7 cellular contexts compared by ENCODE assay signal in the genomic region with DNA sequence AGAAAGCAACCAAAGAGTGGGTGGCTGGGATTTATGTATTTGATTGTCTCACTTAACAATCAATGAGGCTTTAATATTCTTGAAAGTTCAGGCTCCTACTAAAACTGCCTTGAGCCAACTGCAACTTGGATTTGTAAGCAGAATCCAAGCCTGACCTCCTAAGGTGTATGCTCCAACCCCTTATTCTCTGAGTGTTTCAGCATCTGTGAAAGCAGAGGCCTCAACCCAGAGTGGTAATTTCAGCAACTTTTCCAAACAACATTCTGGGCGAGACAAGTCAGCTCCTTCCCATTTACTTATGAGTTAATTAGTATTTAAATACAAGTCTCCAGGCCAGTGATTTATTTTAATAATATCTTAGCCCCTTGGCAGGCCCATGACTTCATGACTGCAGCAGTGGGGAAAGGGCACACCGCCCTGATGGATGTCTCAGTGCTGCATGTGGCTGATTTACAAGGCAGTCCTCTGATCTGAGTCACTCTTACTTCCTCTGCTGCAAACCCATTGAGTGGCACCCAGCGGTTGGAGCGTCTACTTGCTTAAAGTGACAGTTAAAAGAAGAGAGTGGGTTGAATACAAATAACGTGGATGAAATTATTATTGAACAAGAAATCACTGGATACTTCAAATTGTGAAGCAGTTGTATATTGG.
A peak's percentile ranks its signal among the peaks of the same experiment; 100 is the strongest.
DNase-seq lines count a peak whose midpoint lies in the region; ATAC-seq and TF ChIP-seq lines count a peak whose summit lies in the region.

No MANE protein-coding gene starts in this region.

- no peak overlapping the region for H3K9ac ChIP-seq in HUES48 (ENCODE audit: low read depth, low read length)

- peaks cover 24% of the 10 kb centered on the region for H3K4me1 ChIP-seq in HUES48 (ENCODE audit: control insufficient read depth, insufficient read depth, low read length)
- H3K4me1 ChIP-seq in adrenal gland (replicated peaks in 1 of 2) = no peaks in the 10 kb centered on the region

- H3K27ac ChIP-seq in HUES48 (ENCODE audit: low read depth, low read length) (peak overlapping the region; percentile 38), adrenal gland (no peak overlapping the region)

- H3K9me3 ChIP-seq in HUES48 (ENCODE audit: control insufficient read depth, insufficient read depth, low read length) (no peaks in the 10 kb centered on the region), adrenal gland (replicated peaks in 1 of 3) (no peaks in the 10 kb centered on the region)

- no peak overlapping the region for H3K4me3 ChIP-seq in HUES48 (ENCODE audit: low read depth, low read length)
- no peak overlapping the region for H3K4me3 ChIP-seq in adrenal gland

- TF ChIP-seq POLR2A in adrenal gland (IDR thresholded peaks at IDR 0.05) = no peak

- intact Hi-C loops in adrenal gland (cut with DNase I) = no loop called here

- TF ChIP-seq CTCF in adrenal gland (IDR thresholded peaks at IDR 0.05) = no peak

- H3K36me3 ChIP-seq in HUES48 (ENCODE audit: control insufficient read depth, insufficient read depth, low read length) (no peaks in the 10 kb centered on the region), adrenal gland (replicated peaks in 1 of 2) (no peaks in the 10 kb centered on the region)

- WGBS in adrenal gland, 4 donors = 61 to 77% (median 71%) methylated on average over 5 of the region's 5 CpGs

- H3K27me3 ChIP-seq in HUES48 (ENCODE audit: control insufficient read depth, insufficient read depth, low read length) = peaks cover 5% of the 10 kb centered on the region; the same call in 1 of the 2 replicates
- H3K27me3 ChIP-seq in adrenal gland = no peaks in the 10 kb centered on the region

- peak; percentile 65 for ATAC-seq in GM19463 (IDR thresholded peaks at IDR 0.05; ENCODE audit: unreplicated experiment)
- no peak for ATAC-seq in HG03108 (IDR thresholded peaks at IDR 0.05; ENCODE audit: unreplicated experiment)

- DNase-seq in adrenal gland (peak in 5 of 7 donors; percentile 12 to 59 (median 28)), pulmonary artery endothelial cell (ENCODE audit: low read depth, low spot score) (peak; percentile 30), dedifferentiated amniotic fluid mesenchymal stem cell (ENCODE audit: extremely low spot score) (no peak)
- DNase-seq in stimulated activated CD4-positive, alpha-beta T cell treated with anti-CD3 and anti-CD28 coated beads, Interleukin-4, amount 100 ng/mL, for 24 hours = no peak

Comparison
In these comparisons a context has a peak if more than half of its experiments do, and no peak if none do; other contexts are left out.
1. DNase-seq: peak in adrenal gland (5 of 7) and pulmonary artery endothelial cell (single experiment); none in dedifferentiated amniotic fluid mesenchymal stem cell (single experiment) and stimulated activated CD4-positive, alpha-beta T cell treated with anti-CD3 and anti-CD28 coated beads, Interleukin-4, amount 100 ng/mL, for 24 hours (single experiment).